8 cellular contexts compared by ENCODE assay signal in genomic region chr1:121269973-121270372, GRCh38.
DNase-seq lines count a peak whose midpoint lies in the region; ATAC-seq, FAIRE-seq and TF ChIP-seq lines count a peak whose summit lies in the region.
"Not testable (repeated sequence)": the region's sequence is repeated elsewhere in the genome, so short reads cannot be mapped to it uniquely, and the experiment has no call there.

No MANE protein-coding gene starts in this region.

- not testable (repeated sequence) for H3K9me3 ChIP-seq in CD4-positive, alpha-beta T cell (ENCODE audit: control insufficient read depth, low read length); SU-DHL-6 (ENCODE audit: insufficient read depth, low read length); K562 (replicated peaks; ENCODE audit: control insufficient read depth, insufficient read depth, low read depth, low read length)

- not testable (repeated sequence) for H3K27ac ChIP-seq in CD4-positive, alpha-beta T cell (ENCODE audit: low read depth, low read length); K562 (ENCODE audit: extremely low read depth, low read depth, low read length)
- H3K27ac ChIP-seq in SU-DHL-6 (ENCODE audit: low read depth, low read length): peak overlapping the region; percentile 50

- POLR2A ChIA-PET in CD4-positive, alpha-beta T cell (lab: Charles Lee); K562 (lab: Yijun Ruan, JAX): not testable (repeated sequence)

- not testable (repeated sequence) for H3K4me1 ChIP-seq in K562 (replicated peaks in 1 of 2; ENCODE audit: control insufficient read depth in 2 of 2, insufficient read depth in 2 of 2, low read length in 2 of 2)

- peak overlapping the region; percentile 42 for H3K4me2 ChIP-seq in SU-DHL-6 (ENCODE audit: low read depth, low read length, poor library complexity, severe bottlenecking)
- H3K4me2 ChIP-seq in K562 (ENCODE audit: insufficient read depth, low read length): not testable (repeated sequence)

- H3F3A ChIP-seq in SU-DHL-6 (ENCODE audit: insufficient read depth): not testable (repeated sequence)

- not testable (repeated sequence) for H3K27me3 ChIP-seq in CD4-positive, alpha-beta T cell (ENCODE audit: control insufficient read depth, insufficient read depth, low read length); SU-DHL-6 (ENCODE audit: low read length); K562 (ENCODE audit: control insufficient read depth in 2 of 2, insufficient read depth in 2 of 2, low read length in 2 of 2)

- H3K36me3 ChIP-seq in SU-DHL-6 (ENCODE audit: low read length); K562 (ENCODE audit: control insufficient read depth, insufficient read depth, low read length): not testable (repeated sequence)

- not testable (repeated sequence) for H3K27me3 Mint-ChIP-seq in CD4-positive, alpha-beta T cell; activated T-cell treated with anti-CD3 and anti-CD28 coated beads, Interleukin-2, amount 50 U/mL, for 24 hours

- BruUV-seq in K562 (replicated peaks; lab: Mats Ljungman, UMichigan): not testable (repeated sequence)

- H3K79me2 ChIP-seq in SU-DHL-6 (ENCODE audit: insufficient read depth, low read length); K562 (ENCODE audit: control insufficient read depth, insufficient read depth, low read length): not testable (repeated sequence)

- H3K4me3 ChIP-seq in SU-DHL-6 (ENCODE audit: insufficient read depth, low read length, poor library complexity, severe bottlenecking); K562: not testable (repeated sequence)

- in situ Hi-C loops in K562 (cut with MboI): not testable (repeated sequence)

- intact Hi-C loops in CD4-positive, alpha-beta T cell (cut with DNase I, micrococcal nuclease); K562 (cut with micrococcal nuclease); sciatic nerve (cut with DNase I): not testable (repeated sequence)

- CTCF ChIA-PET in CD4-positive, alpha-beta T cell (lab: Charles Lee); K562 (lab: Yijun Ruan, JAX; ENCODE audit: low intra/inter-chr PET ratio): not testable (repeated sequence)

- not testable (repeated sequence) for TF ChIP-seq POLR2A in K562 (conservative IDR thresholded peaks at IDR 0.05)

- not testable (repeated sequence) for TF ChIP-seq EP300 in K562 (IDR thresholded peaks at IDR 0.05; ENCODE audit: low read length)

- TF ChIP-seq RAD21 in K562 (CRISPR knock-in tag; conservative IDR thresholded peaks at IDR 0.05 in 1 of 2, IDR thresholded peaks at IDR 0.05 in 1 of 2): not testable (repeated sequence)

- H3K27ac Mint-ChIP-seq in CD4-positive, alpha-beta T cell: peak overlapping the region; percentile 71
- H3K27ac Mint-ChIP-seq in activated T-cell treated with anti-CD3 and anti-CD28 coated beads, Interleukin-2, amount 50 U/mL, for 24 hours: peak overlapping the region; percentile 86

- peak; percentile 86 for ATAC-seq in CD4-positive, alpha-beta T cell (ENCODE audit: poor library complexity)
- ATAC-seq in GM21390 (IDR thresholded peaks at IDR 0.05; ENCODE audit: unreplicated experiment) (peak; percentile 41), HG03196 (IDR thresholded peaks at IDR 0.05; ENCODE audit: unreplicated experiment) (peak; percentile 43), K562 (peak; percentile 84), left lobe of liver (peak; percentile 38), sciatic nerve (peak; percentile 60)

- not testable (repeated sequence) for H4K20me1 ChIP-seq in SU-DHL-6 (ENCODE audit: low read depth, low read length); K562 (replicated peaks; ENCODE audit: control insufficient read depth, insufficient read depth, low read length)

- H3K4me1 Mint-ChIP-seq in CD4-positive, alpha-beta T cell (ENCODE audit: low read depth); activated T-cell treated with anti-CD3 and anti-CD28 coated beads, Interleukin-2, amount 50 U/mL, for 24 hours (ENCODE audit: low read depth): not testable (repeated sequence)

- H3K9me3 Mint-ChIP-seq in CD4-positive, alpha-beta T cell; activated T-cell treated with anti-CD3 and anti-CD28 coated beads, Interleukin-2, amount 50 U/mL, for 24 hours: not testable (repeated sequence)

- not testable (repeated sequence) for H3K9ac ChIP-seq in SU-DHL-6 (ENCODE audit: low read length); K562 (ENCODE audit: insufficient read depth in 1 of 2, low read depth in 2 of 2, low read length in 2 of 2)

- H3K9me1 ChIP-seq in K562 (ENCODE audit: control insufficient read depth, insufficient read depth, low read length): not testable (repeated sequence)

- H3K4me3 Mint-ChIP-seq in CD4-positive, alpha-beta T cell: peak overlapping the region; percentile 85
- peak overlapping the region; percentile 76 for H3K4me3 Mint-ChIP-seq in activated T-cell treated with anti-CD3 and anti-CD28 coated beads, Interleukin-2, amount 50 U/mL, for 24 hours

- not testable (repeated sequence) for H2AFZ ChIP-seq in SU-DHL-6 (ENCODE audit: low read depth, low read length, severe bottlenecking); K562 (ENCODE audit: low read depth, low read length)

- not testable (repeated sequence) for H3K9me2 ChIP-seq in SU-DHL-6 (replicated peaks; ENCODE audit: insufficient read depth, low read length)

- H3K36me3 Mint-ChIP-seq in CD4-positive, alpha-beta T cell (ENCODE audit: low read depth); activated T-cell treated with anti-CD3 and anti-CD28 coated beads, Interleukin-2, amount 50 U/mL, for 24 hours (ENCODE audit: low read depth): not testable (repeated sequence)

- not testable (repeated sequence) for DNase-seq in CD4-positive, alpha-beta T cell; activated T-cell treated with anti-CD3 and anti-CD28 coated beads, Interleukin-2, amount 50 U/mL, for 24 hours; K562 (ENCODE audit: extremely low read depth in 1 of 4, low spot score in 3 of 4); left lobe of liver (ENCODE audit: low spot score); sciatic nerve (ENCODE audit: low spot score)

- not testable (repeated sequence) for TF ChIP-seq CTCF in CD4-positive, alpha-beta T cell (IDR thresholded peaks at IDR 0.05); SU-DHL-6 (IDR thresholded peaks at IDR 0.05; ENCODE audit: insufficient read depth, low read length, poor library complexity, severe bottlenecking); K562 (IDR thresholded peaks at IDR 0.05 in 2 of 3, conservative IDR thresholded peaks at IDR 0.05 in 1 of 3; ENCODE audit: insufficient read depth in 2 of 3, low read depth in 1 of 3, low read length in 3 of 3)

- FAIRE-seq in K562 (lab: Jason Lieb, UNC): peak; percentile 81

- WGBS in K562 (ENCODE audit: insufficient coverage, low coverage, missing lambda C conversion rate): no CpG with 5 or more reads among the region's 3 CpGs
